ENCODE assay signal across 21 cellular contexts in genomic region chr16:89400740-89401139, GRCh38.
"Had no signal": no experiment of that assay in that cellular context is flagged by ENCODE, and none has a peak within 500 bp of the region (broad histone marks: within the 10 kb centered on the region; RNA-seq: fewer than 3 reads in every experiment).

No MANE protein-coding gene starts in this region.

- H3K4me3 ChIP-seq: left ventricle myocardium inferior, ovary, tibial artery had no signal

- H3K27me3 ChIP-seq: ovary, tibial artery had no signal

- DNase-seq: activated CD4-positive, alpha-beta memory T cell treated with anti-CD3 and anti-CD28 coated beads for 36 hours; activated CD4-positive, alpha-beta T cell treated with anti-CD3 and anti-CD28 coated beads for 48 hours; activated CD8-positive, alpha-beta memory T cell treated with anti-CD3 and anti-CD28 coated beads, Interleukin-2, amount 10 ng/mL, durations not matched to agents 7 days and 5 days; activated gamma-delta T cell treated with Interleukin-2 at 50 U/mL for 16 hours; activated naive CD8-positive, alpha-beta T cell treated with anti-CD3 and anti-CD28 coated beads, Interleukin-2, amount 10 ng/mL, durations not matched to agents 7 days and 5 days; activated T-cell treated with anti-CD3 and anti-CD28 coated beads for 4 hours; amniotic stem cell; erythroblast; foreskin fibroblast; hippocampal formation; left ventricle myocardium inferior; midbrain; natural killer cell; ovary; stimulated activated CD4-positive, alpha-beta T cell treated with anti-CD3 and anti-CD28 coated beads, Interleukin-12 subunit alpha, Interleukin-12 subunit beta, amount 100 ng/mL, for 4 hours; stimulated activated CD4-positive, alpha-beta T cell treated with anti-CD3 and anti-CD28 coated beads, Interleukin-4, amount 100 ng/mL, for 4 hours; stimulated activated naive CD8-positive, alpha-beta T cell treated with anti-CD3 and anti-CD28 coated beads, Interleukin-15, amount 100 ng/mL, for 72 hours; SW 1271; T-helper 17 cell; tibial artery had no signal

- H3K36me3 ChIP-seq: left ventricle myocardium inferior, ovary, tibial artery had no signal

- H3K4me3 Mint-ChIP-seq: activated CD4-positive, alpha-beta memory T cell treated with anti-CD3 and anti-CD28 coated beads for 36 hours; activated CD8-positive, alpha-beta memory T cell treated with anti-CD3 and anti-CD28 coated beads, Interleukin-2, amount 10 ng/mL, durations not matched to agents 7 days and 5 days; activated naive CD8-positive, alpha-beta T cell treated with anti-CD3 and anti-CD28 coated beads, Interleukin-2, amount 10 ng/mL, durations not matched to agents 7 days and 5 days; natural killer cell; stimulated activated naive CD8-positive, alpha-beta T cell treated with anti-CD3 and anti-CD28 coated beads, Interleukin-15, amount 100 ng/mL, for 72 hours; T-helper 17 cell had no signal

- H3K27me3 Mint-ChIP-seq: activated CD4-positive, alpha-beta memory T cell treated with anti-CD3 and anti-CD28 coated beads for 36 hours; activated CD8-positive, alpha-beta memory T cell treated with anti-CD3 and anti-CD28 coated beads, Interleukin-2, amount 10 ng/mL, durations not matched to agents 7 days and 5 days; activated naive CD8-positive, alpha-beta T cell treated with anti-CD3 and anti-CD28 coated beads, Interleukin-2, amount 10 ng/mL, durations not matched to agents 7 days and 5 days; stimulated activated naive CD8-positive, alpha-beta T cell treated with anti-CD3 and anti-CD28 coated beads, Interleukin-15, amount 100 ng/mL, for 72 hours; T-helper 17 cell had no signal

- H3K9me3 Mint-ChIP-seq: activated CD4-positive, alpha-beta memory T cell treated with anti-CD3 and anti-CD28 coated beads for 36 hours; activated naive CD8-positive, alpha-beta T cell treated with anti-CD3 and anti-CD28 coated beads, Interleukin-2, amount 10 ng/mL, durations not matched to agents 7 days and 5 days; natural killer cell; stimulated activated naive CD8-positive, alpha-beta T cell treated with anti-CD3 and anti-CD28 coated beads, Interleukin-15, amount 100 ng/mL, for 72 hours had no signal

- H3K9me3 ChIP-seq: left ventricle myocardium inferior, ovary, tibial artery had no signal

- ATAC-seq: activated CD8-positive, alpha-beta memory T cell treated with anti-CD3 and anti-CD28 coated beads, Interleukin-2, amount 10 ng/mL, durations not matched to agents 7 days and 5 days; natural killer cell; right cardiac atrium; stimulated activated naive CD8-positive, alpha-beta T cell treated with anti-CD3 and anti-CD28 coated beads, Interleukin-15, amount 100 ng/mL, for 72 hours; T-helper 17 cell had no signal

- H3K27ac ChIP-seq: left ventricle myocardium inferior, ovary, tibial artery had no signal

- H3K36me3 Mint-ChIP-seq: natural killer cell had no signal
